8 cellular contexts compared by ENCODE assay signal in the genomic region with DNA sequence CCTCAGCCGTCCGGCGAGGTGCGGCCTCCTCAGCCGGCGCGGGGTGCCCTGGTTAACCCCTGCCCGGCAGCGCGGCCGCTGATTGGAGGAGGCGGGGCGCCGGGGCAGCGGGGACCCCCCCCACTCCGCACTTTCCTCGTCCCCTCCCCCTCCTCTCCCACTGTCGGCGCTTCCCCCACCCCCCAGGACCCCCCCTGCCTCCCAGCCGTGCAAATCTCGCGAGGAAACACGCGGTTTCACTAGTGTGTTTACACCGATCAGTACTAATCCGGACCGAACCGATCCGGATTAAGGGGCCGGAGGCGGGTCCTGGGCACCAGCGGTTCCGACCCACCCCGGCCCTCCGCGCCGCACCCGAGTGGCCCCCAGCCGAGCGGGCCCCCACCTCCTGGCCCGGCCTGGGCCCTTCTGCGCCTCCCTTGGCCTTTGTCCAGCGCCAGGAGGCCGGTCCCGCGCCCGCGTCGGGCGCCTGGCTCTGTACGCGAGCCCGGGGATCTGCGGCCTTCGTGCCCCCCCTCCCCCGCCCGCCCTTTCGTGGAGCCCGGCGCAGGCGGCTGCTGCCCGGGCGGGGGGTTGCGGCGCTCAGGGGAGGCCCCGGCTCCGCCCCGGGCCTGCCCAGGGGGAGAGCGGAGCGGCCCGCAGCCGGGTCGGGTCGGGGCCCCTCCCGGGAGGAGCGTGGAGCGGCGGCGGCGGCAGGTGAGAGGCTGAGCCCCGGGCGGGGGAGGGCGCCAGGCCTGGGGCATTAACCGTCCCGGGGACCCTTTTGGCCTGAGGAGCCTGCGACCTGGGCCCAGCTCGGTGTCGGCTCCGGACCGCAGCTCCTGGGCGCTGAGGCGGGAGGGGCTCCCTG. TPM values are rescaled to one million over a fixed set of nuclear protein-coding genes. Genes with fewer than 3 reads are reported as not detected.
A peak's percentile ranks its signal among the peaks of the same experiment; 100 is the strongest.
DNase-seq lines count a peak whose midpoint lies in the region; ATAC-seq and TF ChIP-seq lines count a peak whose summit lies in the region.
"Not testable (repeated sequence)": the region's sequence is repeated elsewhere in the genome, so short reads cannot be mapped to it uniquely, and the experiment has no call there.

No MANE protein-coding gene starts in this region.

- H2AFZ ChIP-seq in HCT116 (ENCODE audit: low read depth, low read length, poor library complexity, severe bottlenecking); MM.1S (ENCODE audit: low read length); neural progenitor cell (replicated peaks): not testable (repeated sequence)

- H3K27me3 ChIP-seq in HCT116 (ENCODE audit: insufficient read depth, low read length); MM.1S (replicated peaks; ENCODE audit: insufficient read depth, low read length); foreskin keratinocyte; neural progenitor cell: not testable (repeated sequence)

- not testable (repeated sequence) for H3F3A ChIP-seq in MM.1S (ENCODE audit: insufficient read depth, low read length); neural progenitor cell (ENCODE audit: low read depth)

- not testable (repeated sequence) for H3K27me3 Mint-ChIP-seq in neural progenitor cell (ENCODE audit: insufficient read depth, low read depth); stimulated activated naive CD8-positive, alpha-beta T cell treated with anti-CD3 and anti-CD28 coated beads, Interleukin-15, amount 100 ng/mL, for 72 hours

- not testable (repeated sequence) for TF ChIP-seq RAD21 in HCT116 (IDR thresholded peaks at IDR 0.05; ENCODE audit: low read depth)

- H3K4me2 ChIP-seq in HCT116 (ENCODE audit: low read length) (peak overlapping the region; percentile 81), MM.1S (ENCODE audit: low read depth, low read length) (peak overlapping the region; percentile 85; the same call in 1 of the 2 replicates), neural progenitor cell (peak overlapping the region; percentile 93)

- CTCF ChIA-PET in HCT116 (lab: Charles Lee): not testable (repeated sequence)

- H3K9me3 ChIP-seq in HCT116 (ENCODE audit: control insufficient read depth in 1 of 2, insufficient read depth in 1 of 2, low read depth in 1 of 2, low read length in 2 of 2); MM.1S (replicated peaks; ENCODE audit: insufficient read depth, low read length); neural progenitor cell (ENCODE audit: low read depth): not testable (repeated sequence)

- H3K27ac Mint-ChIP-seq in neural progenitor cell: not testable (repeated sequence)
- H3K27ac Mint-ChIP-seq in stimulated activated naive CD8-positive, alpha-beta T cell treated with anti-CD3 and anti-CD28 coated beads, Interleukin-15, amount 100 ng/mL, for 72 hours: peak overlapping the region; percentile 88 to 97

- H3K36me3 ChIP-seq in HCT116 (ENCODE audit: control insufficient read depth in 1 of 2, insufficient read depth in 2 of 2, low read length in 2 of 2); MM.1S (replicated peaks; ENCODE audit: insufficient read depth, low read length); neural progenitor cell: not testable (repeated sequence)

- TF ChIP-seq POLR2A in HCT116 (IDR thresholded peaks at IDR 0.05; ENCODE audit: borderline replicate concordance, extremely low read depth, insufficient read depth, insufficient read length): peak; percentile 16

- intact Hi-C loops in HCT116 (cut with micrococcal nuclease): not testable (repeated sequence)

- BruUV-seq in HCT116 (replicated peaks; lab: Mats Ljungman, UMichigan): not testable (repeated sequence)

- H3K36me3 Mint-ChIP-seq in neural progenitor cell: peaks cover 14% of the 10 kb centered on the region

- H3K27ac ChIP-seq in HCT116 (ENCODE audit: low read depth, low read length) (peak overlapping the region; percentile 85), MM.1S (ENCODE audit: low read length) (peak overlapping the region; percentile 80), foreskin keratinocyte (peak overlapping the region; percentile 100), neural progenitor cell (peak overlapping the region; percentile 97)

- peak overlapping the region; percentile 79 for H3K9ac ChIP-seq in HCT116 (ENCODE audit: low read length)
- peak overlapping the region; percentile 88 for H3K9ac ChIP-seq in MM.1S (ENCODE audit: low read length)
- peak overlapping the region; percentile 100 for H3K9ac ChIP-seq in neural progenitor cell

- H4K20me1 ChIP-seq in HCT116 (ENCODE audit: insufficient read depth); MM.1S (ENCODE audit: insufficient read depth, low read length): not testable (repeated sequence)
- H4K20me1 ChIP-seq in neural progenitor cell (ENCODE audit: low read depth): peaks cover 30% of the 10 kb centered on the region

- peaks cover 24% of the 10 kb centered on the region for H3K4me1 Mint-ChIP-seq in neural progenitor cell
- peaks cover 35% of the 10 kb centered on the region for H3K4me1 Mint-ChIP-seq in stimulated activated naive CD8-positive, alpha-beta T cell treated with anti-CD3 and anti-CD28 coated beads, Interleukin-15, amount 100 ng/mL, for 72 hours

- H3K4me1 ChIP-seq in HCT116 (ENCODE audit: control insufficient read depth in 1 of 2, insufficient read depth in 2 of 2, low read length in 2 of 2): peaks cover 4 to 15% of the 10 kb centered on the region in 2 experiments; a peak in 2 of 4 replicates
- not testable (repeated sequence) for H3K4me1 ChIP-seq in MM.1S (ENCODE audit: low read length); foreskin keratinocyte; neural progenitor cell

- H3K4me3 ChIP-seq in HCT116 (replicated peaks in 1 of 2; ENCODE audit: low read depth in 1 of 2, low read length in 2 of 2) (peak overlapping the region; percentile 65 to 72), MM.1S (ENCODE audit: low read length) (peak overlapping the region; percentile 77), neural progenitor cell (peak overlapping the region; percentile 81)

- H3K79me2 ChIP-seq in HCT116 (ENCODE audit: insufficient read depth, low read length): peaks cover 37% of the 10 kb centered on the region
- peaks cover 53% of the 10 kb centered on the region for H3K79me2 ChIP-seq in MM.1S (ENCODE audit: low read length)
- peaks cover 61% of the 10 kb centered on the region for H3K79me2 ChIP-seq in neural progenitor cell (ENCODE audit: low read depth)

- POLR2A ChIA-PET in HCT116 (lab: Charles Lee): not testable (repeated sequence)

- ATAC-seq in HCT116 (peak; percentile 83), foreskin keratinocyte (peak; percentile 70)
- ATAC-seq in stimulated activated naive CD8-positive, alpha-beta T cell treated with anti-CD3 and anti-CD28 coated beads, Interleukin-15, amount 100 ng/mL, for 72 hours: peak; percentile 89

- RAD21 ChIA-PET in HCT116 (lab: Charles Lee; ENCODE audit: low non-redundant PET in 1 of 2, low total read pairs in 2 of 2, uncharacterized antibody in 2 of 2, unreplicated experiment in 2 of 2): not testable (repeated sequence)

- not testable (repeated sequence) for H3K9me2 ChIP-seq in HCT116 (ENCODE audit: insufficient read depth); MM.1S (replicated peaks; ENCODE audit: insufficient read depth, low read length)

- H3K4me3 Mint-ChIP-seq in neural progenitor cell: peak overlapping the region; percentile 75
- H3K4me3 Mint-ChIP-seq in stimulated activated naive CD8-positive, alpha-beta T cell treated with anti-CD3 and anti-CD28 coated beads, Interleukin-15, amount 100 ng/mL, for 72 hours: peak overlapping the region; percentile 62 to 85

- TF ChIP-seq CTCF in HCT116 (IDR thresholded peaks at IDR 0.05 in 2 of 3, conservative IDR thresholded peaks at IDR 0.05 in 1 of 3; ENCODE audit: borderline replicate concordance in 1 of 3, insufficient read depth in 1 of 3, low read depth in 2 of 3, low read length in 2 of 3); MM.1S (IDR thresholded peaks at IDR 0.05; ENCODE audit: low read length); foreskin keratinocyte (conservative IDR thresholded peaks at IDR 0.05); neural progenitor cell (IDR thresholded peaks at IDR 0.05): not testable (repeated sequence)

- peak; percentile 76 for DNase-seq in ELF-1 (ENCODE audit: low read depth, low spot score)
- peak; percentile 23 for DNase-seq in HCT116 (ENCODE audit: low read depth, low spot score)
- DNase-seq in MM.1S: peak; percentile 83
- peak; percentile 55 for DNase-seq in SIG-M5 treated with dmso at 0.1 percent for 504 hours (lab: John Stamatoyannopoulos, UW; ENCODE audit: unreplicated experiment)
- peak; percentile 71 for DNase-seq in activated gamma-delta T cell treated with Interleukin-2 at 50 U/mL for 16 hours
- DNase-seq in foreskin keratinocyte: peak in 1 of 2 donors; percentile 57
- DNase-seq in neural progenitor cell (ENCODE audit: low spot score): peak; percentile 94
- peak; percentile 84 to 87 for DNase-seq in stimulated activated naive CD8-positive, alpha-beta T cell treated with anti-CD3 and anti-CD28 coated beads, Interleukin-15, amount 100 ng/mL, for 72 hours

- not testable (repeated sequence) for H3K9me3 Mint-ChIP-seq in neural progenitor cell; stimulated activated naive CD8-positive, alpha-beta T cell treated with anti-CD3 and anti-CD28 coated beads, Interleukin-15, amount 100 ng/mL, for 72 hours

TF ChIP-seq in HCT116, 20 proteins besides CTCF, POLR2A, EP300 and RAD21:
- TF ChIP-seq ZFX (IDR thresholded peaks at IDR 0.05): peak; percentile 100

RNA-seq across cellular contexts. Expression of a gene that starts 54.8 kb away (rescaled TPM):
- total RNA-seq in HCT116 (2021; ENCODE audit: unreplicated experiment) (45.7 TPM), foreskin keratinocyte (38.1 and 38.5 TPM in 2 replicates), neural progenitor cell (ENCODE audit: low replicate concordance) (43.1 and 50.1 TPM in 2 replicates)
- 13.8 and 20.4 TPM in 2 replicates for polyA plus RNA-seq in HCT116 (2012)
- 17.5 and 18.8 TPM in 2 replicates for polyA plus RNA-seq in foreskin keratinocyte
